ENCODE assay signal across 12 cellular contexts in the genomic region with DNA sequence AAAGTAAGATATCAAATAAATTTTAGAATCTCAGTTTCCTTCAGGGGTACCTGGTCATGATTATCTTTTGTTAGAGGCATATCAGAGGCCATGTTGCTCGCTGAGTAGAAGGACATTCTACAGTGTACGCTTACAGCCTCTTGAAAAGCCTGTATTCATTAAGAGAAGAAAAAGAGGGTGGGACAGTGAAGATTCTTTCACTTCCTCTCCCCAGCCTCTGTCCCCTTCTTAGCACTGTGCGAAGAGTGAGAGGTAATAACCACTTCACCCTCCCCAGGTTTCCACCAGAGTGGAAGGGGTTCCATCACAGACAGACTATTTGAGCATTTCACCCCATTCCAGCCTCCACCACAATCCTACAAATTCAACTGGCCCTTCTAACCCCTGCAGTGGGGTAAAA. TPM values are rescaled to one million over a fixed set of nuclear protein-coding genes. Genes with fewer than 3 reads are reported as not detected.
DNase-seq lines count a peak whose midpoint lies in the region; ATAC-seq and TF ChIP-seq lines count a peak whose summit lies in the region.
"Had no signal": no experiment of that assay in that cellular context is flagged by ENCODE, and none has a peak within 500 bp of the region (broad histone marks: within the 10 kb centered on the region; RNA-seq: fewer than 3 reads in every experiment).

No MANE protein-coding gene starts in this region.

- DNase-seq in HEK293T (ENCODE audit: extremely low spot score): no peak
- DNase-seq in DMS153 treated with DMSO at 0.1 percent for 48 hours (lab: John Stamatoyannopoulos, UW; ENCODE audit: unreplicated experiment): no peak
- DNase-seq in NCI-H524 treated with DMSO at 0.1 percent for 48 hours (lab: John Stamatoyannopoulos, UW): no peak
- no peak for DNase-seq in activated CD4-positive, alpha-beta T cell treated with anti-CD3 and anti-CD28 coated beads, Interleukin-2, amount 50 U/mL, for 48 hours
- DNase-seq: PC-9; stimulated activated CD4-positive, alpha-beta T cell treated with anti-CD3 and anti-CD28 coated beads, Interleukin-4, amount 100 ng/mL, for 1 hour had no signal

- peak; percentile 66 for ATAC-seq in GM18502 (IDR thresholded peaks at IDR 0.05; ENCODE audit: poor library complexity, unreplicated experiment)
- ATAC-seq in GM21526 (IDR thresholded peaks at IDR 0.05; ENCODE audit: low FRiP score, unreplicated experiment): peak; percentile 71
- ATAC-seq in HG03354 (IDR thresholded peaks at IDR 0.05; ENCODE audit: poor library complexity, severe bottlenecking, unreplicated experiment): peak; percentile 72
- peak; percentile 38 for ATAC-seq in esophagus mucosa

- POLR2A ChIA-PET in HEK293T (lab: Yijun Ruan, JAX): no interaction called here

- CTCF ChIA-PET in HEK293T (lab: Yijun Ruan, JAX): interaction anchor here (1.4 kb wide), 1 partner anchor 16 kb away, joined by 5 read pairs; no protein-coding TSS in a partner anchor

TF ChIP-seq in HEK293T, 16 proteins besides CTCF, POLR2A, EP300 and RAD21:
- TF ChIP-seq HDGF (IDR thresholded peaks at IDR 0.05; ENCODE audit: borderline replicate concordance) (no peak), FOXM1 (IDR thresholded peaks at IDR 0.05; ENCODE audit: borderline replicate concordance) (no peak), BHLHE40 (IDR thresholded peaks at IDR 0.05; ENCODE audit: borderline replicate concordance) (no peak), SP1 (IDR thresholded peaks at IDR 0.05) (no peak), TARDBP (IDR thresholded peaks at IDR 0.05) (no peak), FOXA1 (IDR thresholded peaks at IDR 0.05) (no peak), CTBP1 (IDR thresholded peaks at IDR 0.05; ENCODE audit: borderline replicate concordance) (no peak), ARNT (IDR thresholded peaks at IDR 0.05) (no peak), ZNF384 (IDR thresholded peaks at IDR 0.05) (no peak), SUZ12 (IDR thresholded peaks at IDR 0.05) (no peak), LEF1 (IDR thresholded peaks at IDR 0.05; ENCODE audit: borderline replicate concordance) (no peak), NFRKB (IDR thresholded peaks at IDR 0.05) (no peak), FOXK2 (IDR thresholded peaks at IDR 0.05) (no peak), L3MBTL2 (conservative IDR thresholded peaks at IDR 0.05) (no peak), ELF4 (IDR thresholded peaks at IDR 0.05) (no peak)
- TF ChIP-seq, protein P1, sequence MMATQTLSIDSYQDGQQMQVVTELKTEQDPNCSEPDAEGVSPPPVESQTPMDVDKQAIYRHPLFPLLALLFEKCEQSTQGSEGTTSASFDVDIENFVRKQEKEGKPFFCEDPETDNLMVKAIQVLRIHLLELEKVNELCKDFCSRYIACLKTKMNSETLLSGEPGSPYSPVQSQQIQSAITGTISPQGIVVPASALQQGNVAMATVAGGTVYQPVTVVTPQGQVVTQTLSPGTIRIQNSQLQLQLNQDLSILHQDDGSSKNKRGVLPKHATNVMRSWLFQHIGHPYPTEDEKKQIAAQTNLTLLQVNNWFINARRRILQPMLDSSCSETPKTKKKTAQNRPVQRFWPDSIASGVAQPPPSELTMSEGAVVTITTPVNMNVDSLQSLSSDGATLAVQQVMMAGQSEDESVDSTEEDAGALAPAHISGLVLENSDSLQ (IDR thresholded peaks at IDR 0.05): no peak

RNA-seq across cellular contexts. Expression of a gene that starts 4.8 kb away (rescaled TPM):
- total RNA-seq in esophagus mucosa: 0.44 TPM
- total RNA-seq: esophagus muscularis mucosa, PC-9, thoracic aorta had no signal

RNA-seq across cellular contexts. Expression of a gene that starts 14.5 kb away (rescaled TPM):
- total RNA-seq in esophagus mucosa: 13.6 TPM

RNA-seq across cellular contexts. Expression of a gene that starts 41.0 kb away (rescaled TPM):
- not detected for total RNA-seq in esophagus mucosa
- total RNA-seq: esophagus muscularis mucosa, PC-9, thoracic aorta had no signal

RNA-seq across cellular contexts. Expression of a gene that starts 47.2 kb away (rescaled TPM):
- not detected for total RNA-seq in esophagus mucosa
- total RNA-seq: PC-9 had no signal
